In the genomic region with DNA sequence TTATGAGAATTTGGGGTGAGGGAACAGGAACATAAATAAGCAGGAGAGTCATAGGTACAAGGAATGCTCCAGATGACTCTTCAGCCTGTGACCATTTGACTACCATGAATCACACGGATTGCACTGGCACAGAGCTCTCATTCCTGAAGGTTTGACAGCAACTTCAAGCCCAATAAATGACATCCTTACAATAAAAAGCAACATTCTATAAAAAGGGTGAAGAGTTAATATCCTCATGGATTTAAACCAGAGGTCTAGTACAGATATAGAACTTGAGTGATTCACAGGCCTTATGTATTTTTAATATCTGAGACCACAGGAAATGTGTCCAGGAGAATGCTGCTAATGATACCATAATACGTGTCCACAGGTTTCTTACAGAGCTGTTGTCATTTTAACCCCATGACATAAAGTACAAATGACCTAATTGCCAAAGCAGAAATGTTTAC, we compare ENCODE assay signal across 1 cellular context.
TF ChIP-seq lines count a peak whose summit lies in the region.

No MANE protein-coding gene starts in this region.

TF ChIP-seq in SK-N-SH, 30 proteins besides CTCF, POLR2A, EP300 and RAD21 (continued from another document):
- TF ChIP-seq, protein P1, sequence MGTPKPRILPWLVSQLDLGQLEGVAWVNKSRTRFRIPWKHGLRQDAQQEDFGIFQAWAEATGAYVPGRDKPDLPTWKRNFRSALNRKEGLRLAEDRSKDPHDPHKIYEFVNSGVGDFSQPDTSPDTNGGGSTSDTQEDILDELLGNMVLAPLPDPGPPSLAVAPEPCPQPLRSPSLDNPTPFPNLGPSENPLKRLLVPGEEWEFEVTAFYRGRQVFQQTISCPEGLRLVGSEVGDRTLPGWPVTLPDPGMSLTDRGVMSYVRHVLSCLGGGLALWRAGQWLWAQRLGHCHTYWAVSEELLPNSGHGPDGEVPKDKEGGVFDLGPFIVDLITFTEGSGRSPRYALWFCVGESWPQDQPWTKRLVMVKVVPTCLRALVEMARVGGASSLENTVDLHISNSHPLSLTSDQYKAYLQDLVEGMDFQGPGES (IDR thresholded peaks at IDR 0.05; ENCODE audit: low read depth, low read length) = no peak
- no peak for TF ChIP-seq ELF1 (IDR thresholded peaks at IDR 0.05)
- no peak for TF ChIP-seq TEAD4 (IDR thresholded peaks at IDR 0.05; ENCODE audit: borderline replicate concordance, insufficient read depth)
- no peak for TF ChIP-seq NRF1 (IDR thresholded peaks at IDR 0.05; ENCODE audit: low read depth, low read length)
- 0 out of 2 replicates have a peak, but pooled peaks have one; percentile 40 for TF ChIP-seq RXRA (IDR thresholded peaks at IDR 0.05; ENCODE audit: borderline replicate concordance, low read depth)
- no peak for TF ChIP-seq RFX5 (IDR thresholded peaks at IDR 0.05; ENCODE audit: low read length)
- TF ChIP-seq, protein P2, sequence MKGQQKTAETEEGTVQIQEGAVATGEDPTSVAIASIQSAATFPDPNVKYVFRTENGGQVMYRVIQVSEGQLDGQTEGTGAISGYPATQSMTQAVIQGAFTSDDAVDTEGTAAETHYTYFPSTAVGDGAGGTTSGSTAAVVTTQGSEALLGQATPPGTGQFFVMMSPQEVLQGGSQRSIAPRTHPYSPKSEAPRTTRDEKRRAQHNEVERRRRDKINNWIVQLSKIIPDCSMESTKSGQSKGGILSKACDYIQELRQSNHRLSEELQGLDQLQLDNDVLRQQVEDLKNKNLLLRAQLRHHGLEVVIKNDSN (IDR thresholded peaks at IDR 0.05; ENCODE audit: borderline replicate concordance, low read depth) = no peak
- TF ChIP-seq SMC3 (IDR thresholded peaks at IDR 0.05; ENCODE audit: low read depth, low read length) = no peak
- TF ChIP-seq, protein P3, sequence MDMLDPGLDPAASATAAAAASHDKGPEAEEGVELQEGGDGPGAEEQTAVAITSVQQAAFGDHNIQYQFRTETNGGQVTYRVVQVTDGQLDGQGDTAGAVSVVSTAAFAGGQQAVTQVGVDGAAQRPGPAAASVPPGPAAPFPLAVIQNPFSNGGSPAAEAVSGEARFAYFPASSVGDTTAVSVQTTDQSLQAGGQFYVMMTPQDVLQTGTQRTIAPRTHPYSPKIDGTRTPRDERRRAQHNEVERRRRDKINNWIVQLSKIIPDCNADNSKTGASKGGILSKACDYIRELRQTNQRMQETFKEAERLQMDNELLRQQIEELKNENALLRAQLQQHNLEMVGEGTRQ (IDR thresholded peaks at IDR 0.05; ENCODE audit: borderline replicate concordance, low read depth, low read length) = no peak
- peak; percentile 66; the same call in 1 of the 2 replicates for TF ChIP-seq FOSL2 (IDR thresholded peaks at IDR 0.05; ENCODE audit: borderline replicate concordance, low read depth)
- peak; percentile 72 for TF ChIP-seq TCF12 (IDR thresholded peaks at IDR 0.05)
